25 cellular contexts compared by ENCODE assay signal in genomic region chr12:59027199-59027598, GRCh38.
"Had no signal": no experiment of that assay in that cellular context is flagged by ENCODE, and none has a peak within 500 bp of the region (broad histone marks: within the 10 kb centered on the region; RNA-seq: fewer than 3 reads in every experiment).

No MANE protein-coding gene starts in this region.

- H3K36me3 Mint-ChIP-seq: naive thymus-derived CD8-positive, alpha-beta T cell; stimulated activated effector memory CD8-positive, alpha-beta T cell treated with anti-CD3 and anti-CD28 coated beads, Interleukin-12 subunit alpha, Interleukin-12 subunit beta, amount 100 ng/mL, for 72 hours had no signal

- H3K9me3 ChIP-seq: left lung, lower lobe of right lung, pancreas, prostate gland, suprapubic skin, thoracic aorta, tibial artery, uterus had no signal

- H3K4me1 Mint-ChIP-seq: naive thymus-derived CD8-positive, alpha-beta T cell; neural crest cell; stimulated activated effector memory CD8-positive, alpha-beta T cell treated with anti-CD3 and anti-CD28 coated beads, Interleukin-12 subunit alpha, Interleukin-12 subunit beta, amount 100 ng/mL, for 72 hours had no signal

- H3K27me3 ChIP-seq: left lung, pancreas, suprapubic skin, tibial artery, uterus had no signal

- H3K4me3 ChIP-seq: left lung, lower lobe of right lung, pancreas, prostate gland, skin epidermis, suprapubic skin, thoracic aorta, tibial artery, uterus had no signal

- ATAC-seq: left cardiac atrium; left lung; lower lobe of right lung; naive thymus-derived CD8-positive, alpha-beta T cell; pancreas; right cardiac atrium; sciatic nerve; stimulated activated effector memory CD8-positive, alpha-beta T cell treated with anti-CD3 and anti-CD28 coated beads, Interleukin-12 subunit alpha, Interleukin-12 subunit beta, amount 100 ng/mL, for 72 hours had no signal

- H3K4me3 Mint-ChIP-seq: naive thymus-derived CD8-positive, alpha-beta T cell; nephron; neural crest cell; stimulated activated effector memory CD8-positive, alpha-beta T cell treated with anti-CD3 and anti-CD28 coated beads, Interleukin-12 subunit alpha, Interleukin-12 subunit beta, amount 100 ng/mL, for 72 hours; stimulated activated naive CD8-positive, alpha-beta T cell treated with anti-CD3 and anti-CD28 coated beads, Interleukin-15, Interleukin-2, amounts not matched to agents 100 ng/mL and 50 ng/mL, for 24 hours had no signal

- H3K27ac ChIP-seq: left lung, lower lobe of right lung, pancreas, prostate gland, suprapubic skin, thoracic aorta, tibial artery, uterus had no signal

- H3K9me3 Mint-ChIP-seq: nephron, neural crest cell had no signal

- DNase-seq: kidney glomerular epithelial cell; left cardiac atrium; lower lobe of right lung; mammary epithelial cell; mesenchymal stem cell; naive thymus-derived CD8-positive, alpha-beta T cell; nucleus accumbens; pancreas; retina; right cardiac atrium; stimulated activated CD4-positive, alpha-beta T cell treated with anti-CD3 and anti-CD28 coated beads, Interleukin-12 subunit alpha, Interleukin-12 subunit beta, amount 100 ng/mL, for 4 hours; stimulated activated CD4-positive, alpha-beta T cell treated with anti-CD3 and anti-CD28 coated beads, Interleukin-4, amount 100 ng/mL, for 24 hours; stimulated activated naive CD4-positive, alpha-beta T cell; tibial artery; uterus had no signal

- H3K27me3 Mint-ChIP-seq: naive thymus-derived CD8-positive, alpha-beta T cell; stimulated activated naive CD8-positive, alpha-beta T cell treated with anti-CD3 and anti-CD28 coated beads, Interleukin-15, Interleukin-2, amounts not matched to agents 100 ng/mL and 50 ng/mL, for 24 hours had no signal

- H3K4me1 ChIP-seq: left lung, lower lobe of right lung, prostate gland, suprapubic skin, tibial artery, uterus had no signal

- H3K36me3 ChIP-seq: left lung, lower lobe of right lung, pancreas, prostate gland, suprapubic skin, thoracic aorta, tibial artery, uterus had no signal

- H3K27ac Mint-ChIP-seq: naive thymus-derived CD8-positive, alpha-beta T cell; nephron; stimulated activated effector memory CD8-positive, alpha-beta T cell treated with anti-CD3 and anti-CD28 coated beads, Interleukin-12 subunit alpha, Interleukin-12 subunit beta, amount 100 ng/mL, for 72 hours; stimulated activated naive CD8-positive, alpha-beta T cell treated with anti-CD3 and anti-CD28 coated beads, Interleukin-15, Interleukin-2, amounts not matched to agents 100 ng/mL and 50 ng/mL, for 24 hours had no signal
